Comparison of ENCODE assay signal across 11 cellular contexts in the genomic region with DNA sequence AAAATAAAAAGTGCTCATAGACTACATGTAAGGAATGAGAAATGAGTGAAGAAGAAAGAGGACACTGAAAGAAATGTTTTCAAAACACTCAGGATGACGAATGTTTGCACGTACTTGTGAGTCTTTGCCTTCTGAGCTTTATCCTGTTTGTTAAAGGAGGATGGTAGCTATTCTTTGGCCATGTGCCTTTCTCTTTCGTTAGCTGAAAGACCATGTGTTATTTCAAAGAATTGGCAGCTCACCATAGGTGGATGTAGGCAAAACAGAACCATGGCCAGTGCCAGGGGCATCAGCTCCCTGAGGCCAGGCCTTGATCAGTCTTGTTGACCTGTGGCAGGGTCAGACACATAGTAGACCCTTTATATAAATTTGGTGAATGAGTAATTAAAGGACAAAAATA.
"Had no signal": no experiment of that assay in that cellular context is flagged by ENCODE, and none has a peak within 500 bp of the region (broad histone marks: within the 10 kb centered on the region; RNA-seq: fewer than 3 reads in every experiment).

No MANE protein-coding gene starts in this region.

- H2AFZ ChIP-seq: GM23248, GM23338 had no signal

- ATAC-seq: GM23338, HCT116 had no signal

- H3K4me2 ChIP-seq: GM23338 had no signal

- FAIRE-seq: H1, H54 had no signal

- H3K27ac ChIP-seq: GM23248 had no signal

- DNase-seq: GM23248, GOT3, H7, H9, HCEC 1CT, HFFc6 had no signal

- H3K9ac ChIP-seq: GM23248 had no signal

- H3K36me3 ChIP-seq: HAP-1 had no signal

- H3K4me3 ChIP-seq: GM23248, GM23338, HAP-1 had no signal

- H3K9me3 ChIP-seq: HAP-1 had no signal

- H3K4me1 ChIP-seq: HAP-1 had no signal
